Comparison of ENCODE assay signal across 16 cellular contexts in the genomic region with DNA sequence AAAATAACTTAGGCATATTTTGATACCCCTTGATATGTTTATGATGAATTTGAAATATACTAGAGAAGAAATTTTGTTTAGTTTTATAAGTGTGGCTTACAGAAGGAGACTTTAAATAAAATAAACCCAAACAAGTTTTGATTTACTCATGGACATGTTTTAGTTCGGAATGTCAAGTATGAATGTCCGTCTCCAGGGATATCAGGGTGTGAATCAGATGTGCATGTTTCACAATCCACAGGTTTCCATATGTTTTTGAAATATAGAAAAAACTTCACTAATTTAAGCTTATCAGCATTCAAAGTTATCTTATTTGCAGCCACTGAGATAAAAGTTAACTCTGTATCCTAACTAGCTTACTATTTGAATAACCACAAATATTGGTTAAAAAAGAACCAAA. TPM values are rescaled to one million over a fixed set of nuclear protein-coding genes. Genes with fewer than 3 reads are reported as not detected.
A peak's percentile ranks its signal among the peaks of the same experiment; 100 is the strongest.
DNase-seq lines count a peak whose midpoint lies in the region; ATAC-seq and TF ChIP-seq lines count a peak whose summit lies in the region.
"Had no signal": no experiment of that assay in that cellular context is flagged by ENCODE, and none has a peak within 500 bp of the region (broad histone marks: within the 10 kb centered on the region; RNA-seq: fewer than 3 reads in every experiment).

No MANE protein-coding gene starts in this region.

- H2AFZ ChIP-seq in trophoblast cell (ENCODE audit: insufficient read depth, low read length, poor library complexity): no peak overlapping the region

- no peak overlapping the region for H3K4me3 Mint-ChIP-seq in activated CD4-positive, alpha-beta T cell treated with anti-CD3 and anti-CD28 coated beads, Interleukin-2, amount 10 ng/mL, durations not matched to agents 7 days and 5 days
- H3K4me3 Mint-ChIP-seq: CD4-positive, alpha-beta T cell had no signal

- POLR2A ChIA-PET in activated CD4-positive, alpha-beta T cell treated with anti-CD3 and anti-CD28 coated beads, Interleukin-2, amount 10 ng/mL, durations not matched to agents 7 days and 5 days (lab: Charles Lee): no interaction called here

- peaks cover 13% of the 10 kb centered on the region for H3K4me1 ChIP-seq in adipocyte (ENCODE audit: control insufficient read depth, insufficient read depth, low read length)
- H3K4me1 ChIP-seq in trophoblast cell (ENCODE audit: control insufficient read depth in 1 of 2, insufficient read depth in 2 of 2, low read length in 2 of 2): no peaks in the 10 kb centered on the region
- H3K4me1 ChIP-seq: SJCRH30 had no signal

- no peak overlapping the region for H2BK12ac ChIP-seq in trophoblast cell (ENCODE audit: low read length)

- no peak overlapping the region for H2BK120ac ChIP-seq in trophoblast cell (ENCODE audit: insufficient read depth, low read length, poor library complexity)

- H3K9me3 Mint-ChIP-seq in activated CD4-positive, alpha-beta T cell treated with anti-CD3 and anti-CD28 coated beads, Interleukin-2, amount 10 ng/mL, durations not matched to agents 7 days and 5 days: no peaks in the 10 kb centered on the region
- H3K9me3 Mint-ChIP-seq: CD4-positive, alpha-beta T cell had no signal

- peaks cover 4% of the 10 kb centered on the region for H3K27me3 Mint-ChIP-seq in activated CD4-positive, alpha-beta T cell treated with anti-CD3 and anti-CD28 coated beads, Interleukin-2, amount 10 ng/mL, durations not matched to agents 7 days and 5 days
- H3K27me3 Mint-ChIP-seq: CD4-positive, alpha-beta T cell had no signal

- H3K9me3 ChIP-seq in adipocyte (ENCODE audit: control insufficient read depth, low read length): no peaks in the 10 kb centered on the region
- H3K9me3 ChIP-seq in trophoblast cell (ENCODE audit: insufficient read depth, low read depth, low read length): no peaks in the 10 kb centered on the region
- H3K9me3 ChIP-seq: SJCRH30 had no signal

- no peaks in the 10 kb centered on the region for H3K4me1 Mint-ChIP-seq in activated CD4-positive, alpha-beta T cell treated with anti-CD3 and anti-CD28 coated beads, Interleukin-2, amount 10 ng/mL, durations not matched to agents 7 days and 5 days

- no peak overlapping the region for H4K12ac ChIP-seq in trophoblast cell (ENCODE audit: low read depth, low read length)

- CTCF ChIA-PET in activated CD4-positive, alpha-beta T cell treated with anti-CD3 and anti-CD28 coated beads, Interleukin-2, amount 10 ng/mL, durations not matched to agents 7 days and 5 days (lab: Charles Lee): no interaction called here

- ATAC-seq in GM21360 (IDR thresholded peaks at IDR 0.05; ENCODE audit: unreplicated experiment) (no peak), HG02623 (IDR thresholded peaks at IDR 0.05; ENCODE audit: unreplicated experiment) (no peak)
- ATAC-seq: K562 had no signal

- H3K36me3 ChIP-seq in adipocyte (ENCODE audit: control insufficient read depth, insufficient read depth, low read length, severe bottlenecking) (no peaks in the 10 kb centered on the region), trophoblast cell (ENCODE audit: control insufficient read depth in 1 of 2, insufficient read depth in 2 of 2, low read length in 2 of 2) (no peaks in the 10 kb centered on the region)
- H3K36me3 ChIP-seq: SJCRH30 had no signal

- H3K14ac ChIP-seq in trophoblast cell (ENCODE audit: low read length): no peak overlapping the region

- no peak for TF ChIP-seq CTCF in fibroblast of mammary gland (conservative IDR thresholded peaks at IDR 0.05; ENCODE audit: control insufficient read depth, insufficient read depth, low read depth, low read length)

- H2AK5ac ChIP-seq in trophoblast cell (ENCODE audit: low read length): no peak overlapping the region

- H3K27me3 ChIP-seq in adipocyte (replicated peaks; ENCODE audit: control insufficient read depth, insufficient read depth, low read length): no peaks in the 10 kb centered on the region
- no peaks in the 10 kb centered on the region for H3K27me3 ChIP-seq in trophoblast cell (ENCODE audit: insufficient read depth, low read length)
- H3K27me3 ChIP-seq: SJCRH30 had no signal

- no peak overlapping the region for H3K4ac ChIP-seq in trophoblast cell (ENCODE audit: low read depth, low read length)

- no peaks in the 10 kb centered on the region for H3K79me2 ChIP-seq in trophoblast cell (ENCODE audit: control insufficient read depth, insufficient read depth, low read length, poor library complexity)

- H3K79me1 ChIP-seq in trophoblast cell (ENCODE audit: low read length): no peaks in the 10 kb centered on the region

- no peak overlapping the region for H4K8ac ChIP-seq in trophoblast cell (ENCODE audit: low read depth, low read length)

- H3K36me3 Mint-ChIP-seq in activated CD4-positive, alpha-beta T cell treated with anti-CD3 and anti-CD28 coated beads, Interleukin-2, amount 10 ng/mL, durations not matched to agents 7 days and 5 days (ENCODE audit: low read depth): no peaks in the 10 kb centered on the region

- H3K4me3 ChIP-seq in adipocyte (ENCODE audit: low read length) (no peak overlapping the region), fibroblast of mammary gland (ENCODE audit: control insufficient read depth, low read depth, low read length) (no peak overlapping the region), trophoblast cell (ENCODE audit: low read depth, low read length) (no peak overlapping the region)
- H3K4me3 ChIP-seq: K562, SJCRH30 had no signal

- H3K9ac ChIP-seq in adipocyte (ENCODE audit: low read length): no peak overlapping the region
- H3K9ac ChIP-seq in trophoblast cell (ENCODE audit: low read length): no peak overlapping the region

- H3K23ac ChIP-seq in trophoblast cell (ENCODE audit: low read length): no peak overlapping the region

- H3K18ac ChIP-seq in trophoblast cell (ENCODE audit: low read length): no peak overlapping the region

- no peak overlapping the region for H2BK5ac ChIP-seq in trophoblast cell (ENCODE audit: low read depth, low read length, poor library complexity)

- WGBS in trophoblast cell (ENCODE audit: extremely low coverage, insufficient coverage, insufficient read length): no CpG with 5 or more reads among the region's 2 CpGs

- H3K4me2 ChIP-seq in trophoblast cell (ENCODE audit: low read length): no peak overlapping the region

- H3K27ac Mint-ChIP-seq in activated CD4-positive, alpha-beta T cell treated with anti-CD3 and anti-CD28 coated beads, Interleukin-2, amount 10 ng/mL, durations not matched to agents 7 days and 5 days: no peak overlapping the region
- H3K27ac Mint-ChIP-seq: CD4-positive, alpha-beta T cell had no signal

- peak; percentile 28 for DNase-seq in EL
- DNase-seq in adipocyte (ENCODE audit: low read depth): peak; percentile 62
- peak; percentile 33 for DNase-seq in fibroblast of mammary gland (ENCODE audit: low read depth)
- peak; percentile 14 to 75 for DNase-seq in trophoblast cell
- DNase-seq in activated CD4-positive, alpha-beta T cell treated with anti-CD3 and anti-CD28 coated beads, Interleukin-2, amount 10 ng/mL, durations not matched to agents 7 days and 5 days: no peak
- DNase-seq: AML-193; CD4-positive, alpha-beta T cell; DND-41; NCI-H1436 treated with DMSO at 0.1 percent for 48 hours; NCI-H345; NCI-H526 treated with DMSO at 0.1 percent for 48 hours; RPMI8226; SJCRH30 had no signal

- no peak overlapping the region for H4K91ac ChIP-seq in trophoblast cell (ENCODE audit: low read depth, low read length)

- no peak overlapping the region for H3K27ac ChIP-seq in trophoblast cell (ENCODE audit: low read depth, low read length)
- H3K27ac ChIP-seq: SJCRH30 had no signal

RNA-seq across cellular contexts. Expression of a gene that starts 51.5 kb away (rescaled TPM):
- 6.8 and 8.4 TPM in 2 replicates for polyA plus RNA-seq in trophoblast cell (2013)
- 1 to 10 TPM; 1.0 to 1.2 TPM for total RNA-seq in activated CD4-positive, alpha-beta T cell treated with anti-CD3 and anti-CD28 coated beads, Interleukin-2, amount 10 ng/mL, durations not matched to agents 7 days and 5 days
